In genomic region chr14:47057364-47057763, GRCh38 we compare ENCODE assay signal across 31 cellular contexts.
"Had no signal": no experiment of that assay in that cellular context is flagged by ENCODE, and none has a peak within 500 bp of the region (broad histone marks: within the 10 kb centered on the region; RNA-seq: fewer than 3 reads in every experiment).

No MANE protein-coding gene starts in this region.

- H3K27me3 ChIP-seq: ascending aorta, cardiac muscle cell had no signal

- H3K9me3 ChIP-seq: ascending aorta had no signal

- H3K27ac ChIP-seq: ascending aorta, cardiac muscle cell, VCaP had no signal

- ATAC-seq: activated CD4-positive, alpha-beta T cell treated with anti-CD3 and anti-CD28 coated beads for 36 hours; activated CD8-positive, alpha-beta memory T cell treated with anti-CD3 and anti-CD28 coated beads, Interleukin-2, amount 10 ng/mL, durations not matched to agents 7 days and 5 days; activated CD8-positive, alpha-beta T cell treated with anti-CD3 and anti-CD28 coated beads, Interleukin-2, amount 10 ng/mL, durations not matched to agents 7 days and 5 days; activated naive CD8-positive, alpha-beta T cell treated with anti-CD3 and anti-CD28 coated beads, Interleukin-2, amount 50 U/mL, for 24 hours had no signal

- H3K4me1 ChIP-seq: ascending aorta had no signal

- FAIRE-seq: bronchial epithelial cell, TTC549 had no signal

- H3K36me3 ChIP-seq: ascending aorta, cardiac muscle cell had no signal

- H3K4me3 ChIP-seq: ascending aorta, cardiac muscle cell had no signal

- DNase-seq: activated B cell treated with CpG ODN at 0.5 μM for 24 hours; activated CD4-positive, alpha-beta memory T cell treated with anti-CD3 and anti-CD28 coated beads, Interleukin-2, amount 10 ng/mL, durations not matched to agents 7 days and 5 days; activated CD4-positive, alpha-beta T cell treated with anti-CD3 and anti-CD28 coated beads for 1 hour; activated CD4-positive, alpha-beta T cell treated with anti-CD3 and anti-CD28 coated beads for 36 hours; activated CD4-positive, alpha-beta T cell treated with anti-CD3 and anti-CD28 coated beads for 48 hours; activated CD4-positive, alpha-beta T cell treated with anti-CD3 and anti-CD28 coated beads, Interleukin-2, amount 10 ng/mL, durations not matched to agents 7 days and 5 days; activated CD4-positive, alpha-beta T cell treated with anti-CD3 and anti-CD28 coated beads, Interleukin-2, amount 50 U/mL, for 48 hours; activated CD8-positive, alpha-beta memory T cell treated with anti-CD3 and anti-CD28 coated beads for 24 hours; activated CD8-positive, alpha-beta memory T cell treated with anti-CD3 and anti-CD28 coated beads, Interleukin-2, amount 10 ng/mL, durations not matched to agents 7 days and 5 days; activated CD8-positive, alpha-beta memory T cell treated with anti-CD3 and anti-CD28 coated beads, Interleukin-2, amount 50 U/mL, for 48 hours; activated CD8-positive, alpha-beta T cell treated with anti-CD3 and anti-CD28 coated beads, Interleukin-2, amount 10 ng/mL, durations not matched to agents 7 days and 5 days; activated effector memory CD4-positive, alpha-beta T cell treated with Interleukin-2 at 50 U/mL for 16 hours; activated gamma-delta T cell; activated naive CD4-positive, alpha-beta T cell treated with anti-CD3 and anti-CD28 coated beads, Interleukin-2, amount 10 ng/mL, durations not matched to agents 7 days and 5 days; activated naive CD4-positive, alpha-beta T cell treated with Interleukin-2 at 50 U/mL for 16 hours; activated naive CD8-positive, alpha-beta T cell treated with anti-CD3 and anti-CD28 coated beads, Interleukin-2, amount 10 ng/mL, durations not matched to agents 7 days and 5 days; activated naive CD8-positive, alpha-beta T cell treated with anti-CD3 and anti-CD28 coated beads, Interleukin-2, amount 50 U/mL, for 24 hours; activated T-cell treated with anti-CD3 and anti-CD28 coated beads, Interleukin-2, amount 50 U/mL, for 24 hours; activated T-cell treated with anti-CD3 and anti-CD28 coated beads, Interleukin-2, amount 50 U/mL, for 48 hours; amygdala; anterior cingulate cortex; caudate nucleus; cerebellar nuclear complex; T-helper 1 cell; T-helper 2 cell; T-helper 9 cell had no signal
